Comparison of ENCODE assay signal across 30 cellular contexts in the genomic region with DNA sequence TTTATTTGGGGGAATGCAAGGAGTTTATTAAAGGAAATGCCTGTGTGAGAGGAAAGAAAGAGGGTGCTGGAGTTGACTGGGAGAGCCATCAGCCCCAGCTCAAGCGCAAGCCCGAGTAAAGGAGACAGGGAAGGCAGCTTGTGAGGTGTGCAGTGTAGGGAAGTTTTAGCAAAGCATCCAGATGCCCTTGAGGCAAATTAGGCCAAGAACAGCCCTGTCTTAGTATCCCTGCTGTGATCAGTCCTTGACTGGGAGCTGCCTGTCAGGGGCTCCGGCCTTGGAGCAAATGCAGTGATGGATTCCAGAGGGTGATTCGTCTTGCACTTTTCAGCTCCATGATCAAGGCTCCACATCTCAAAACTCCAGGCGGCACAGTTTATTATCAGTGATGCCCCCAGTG.
"Had no signal": no experiment of that assay in that cellular context is flagged by ENCODE, and none has a peak within 500 bp of the region (broad histone marks: within the 10 kb centered on the region; RNA-seq: fewer than 3 reads in every experiment).

No MANE protein-coding gene starts in this region.

- H3K36me3 Mint-ChIP-seq: activated CD4-positive, alpha-beta memory T cell treated with anti-CD3 and anti-CD28 coated beads for 36 hours; activated CD8-positive, alpha-beta memory T cell treated with anti-CD3 and anti-CD28 coated beads, Interleukin-2, amount 10 ng/mL, durations not matched to agents 7 days and 5 days; activated naive CD4-positive, alpha-beta T cell treated with anti-CD3 and anti-CD28 coated beads, Interleukin-2, amount 50 U/mL, for 24 hours; activated naive CD8-positive, alpha-beta T cell treated with anti-CD3 and anti-CD28 coated beads for 36 hours had no signal

- H3K4me1 Mint-ChIP-seq: activated CD4-positive, alpha-beta T cell treated with anti-CD3 and anti-CD28 coated beads for 36 hours; activated CD4-positive, alpha-beta T cell treated with anti-CD3 and anti-CD28 coated beads, Interleukin-2, amount 10 ng/mL, durations not matched to agents 24 days and 14 days; activated CD8-positive, alpha-beta memory T cell treated with anti-CD3 and anti-CD28 coated beads, Interleukin-2, amount 10 ng/mL, durations not matched to agents 7 days and 5 days; activated naive CD4-positive, alpha-beta T cell treated with anti-CD3 and anti-CD28 coated beads, Interleukin-2, amount 50 U/mL, for 24 hours; activated naive CD8-positive, alpha-beta T cell treated with anti-CD3 and anti-CD28 coated beads for 36 hours; activated naive CD8-positive, alpha-beta T cell treated with anti-CD3 and anti-CD28 coated beads, Interleukin-2, amount 50 U/mL, for 24 hours; T-helper 17 cell had no signal

- H3K4me3 Mint-ChIP-seq: activated CD4-positive, alpha-beta memory T cell treated with anti-CD3 and anti-CD28 coated beads for 36 hours; activated CD4-positive, alpha-beta T cell treated with anti-CD3 and anti-CD28 coated beads for 36 hours; activated CD4-positive, alpha-beta T cell treated with anti-CD3 and anti-CD28 coated beads, Interleukin-2, amount 10 ng/mL, durations not matched to agents 24 days and 14 days; activated CD8-positive, alpha-beta memory T cell treated with anti-CD3 and anti-CD28 coated beads, Interleukin-2, amount 10 ng/mL, durations not matched to agents 7 days and 5 days; activated CD8-positive, alpha-beta T cell treated with anti-CD3 and anti-CD28 coated beads, Interleukin-2, amount 10 ng/mL, durations not matched to agents 7 days and 5 days; activated naive CD4-positive, alpha-beta T cell treated with anti-CD3 and anti-CD28 coated beads for 36 hours; activated naive CD4-positive, alpha-beta T cell treated with anti-CD3 and anti-CD28 coated beads, Interleukin-2, amount 50 U/mL, for 24 hours; activated naive CD8-positive, alpha-beta T cell treated with anti-CD3 and anti-CD28 coated beads for 36 hours; activated naive CD8-positive, alpha-beta T cell treated with anti-CD3 and anti-CD28 coated beads, Interleukin-2, amount 50 U/mL, for 24 hours; activated T-helper 1 cell treated with anti-CD3 and anti-CD28 coated beads, Interleukin-12 subunit alpha, Interleukin-12 subunit beta, Interleukin-2, Interleukin-4 antibody, amounts not matched to agents 30 ng/mL and 10 ng/mL and 1 ng/mL, durations not matched to agents 14 hours and 24 hours and 36 hours; T-helper 17 cell; T-helper 2 cell treated with Interferon-gamma antibody and Interleukin-4, amounts not matched to agents 5 μg/mL and 100 μg/mL, for 36 hours had no signal

- ATAC-seq: activated CD4-positive, alpha-beta T cell treated with anti-CD3 and anti-CD28 coated beads for 36 hours; activated CD8-positive, alpha-beta memory T cell treated with anti-CD3 and anti-CD28 coated beads, Interleukin-2, amount 10 ng/mL, durations not matched to agents 7 days and 5 days; activated CD8-positive, alpha-beta T cell treated with anti-CD3 and anti-CD28 coated beads, Interleukin-2, amount 10 ng/mL, durations not matched to agents 7 days and 5 days; activated naive CD8-positive, alpha-beta T cell treated with anti-CD3 and anti-CD28 coated beads, Interleukin-2, amount 50 U/mL, for 24 hours; body of pancreas; gastroesophageal sphincter; heart left ventricle; T-helper 17 cell had no signal

- H3K9me3 Mint-ChIP-seq: activated naive CD4-positive, alpha-beta T cell treated with anti-CD3 and anti-CD28 coated beads for 36 hours; activated naive CD4-positive, alpha-beta T cell treated with anti-CD3 and anti-CD28 coated beads, Interleukin-2, amount 50 U/mL, for 24 hours; activated naive CD8-positive, alpha-beta T cell treated with anti-CD3 and anti-CD28 coated beads, Interleukin-2, amount 50 U/mL, for 24 hours; activated T-helper 2 cell treated with anti-CD3 and anti-CD28 coated beads, Interferon-gamma antibody, Interleukin-2, Interleukin-4, amounts not matched to agents 10 μg/mL and 5 μg/mL and 100 μg/mL, durations not matched to agents 14 hours and 24 hours and 36 hours had no signal

- H3K27ac Mint-ChIP-seq: activated CD4-positive, alpha-beta memory T cell treated with anti-CD3 and anti-CD28 coated beads for 36 hours; activated CD4-positive, alpha-beta T cell treated with anti-CD3 and anti-CD28 coated beads for 36 hours; activated CD4-positive, alpha-beta T cell treated with anti-CD3 and anti-CD28 coated beads, Interleukin-2, amount 10 ng/mL, durations not matched to agents 24 days and 14 days; activated CD8-positive, alpha-beta memory T cell treated with anti-CD3 and anti-CD28 coated beads, Interleukin-2, amount 10 ng/mL, durations not matched to agents 7 days and 5 days; activated CD8-positive, alpha-beta T cell treated with anti-CD3 and anti-CD28 coated beads, Interleukin-2, amount 10 ng/mL, durations not matched to agents 7 days and 5 days; activated naive CD4-positive, alpha-beta T cell treated with anti-CD3 and anti-CD28 coated beads for 36 hours; activated naive CD4-positive, alpha-beta T cell treated with anti-CD3 and anti-CD28 coated beads, Interleukin-2, amount 50 U/mL, for 24 hours; activated naive CD8-positive, alpha-beta T cell treated with anti-CD3 and anti-CD28 coated beads for 36 hours; activated naive CD8-positive, alpha-beta T cell treated with anti-CD3 and anti-CD28 coated beads, Interleukin-2, amount 50 U/mL, for 24 hours; activated T-helper 1 cell treated with anti-CD3 and anti-CD28 coated beads, Interleukin-12 subunit alpha, Interleukin-12 subunit beta, Interleukin-2, Interleukin-4 antibody, amounts not matched to agents 30 ng/mL and 10 ng/mL and 1 ng/mL, durations not matched to agents 14 hours and 24 hours and 36 hours; activated T-helper 2 cell treated with anti-CD3 and anti-CD28 coated beads, Interferon-gamma antibody, Interleukin-2, Interleukin-4, amounts not matched to agents 10 μg/mL and 5 μg/mL and 100 μg/mL, durations not matched to agents 14 hours and 24 hours and 36 hours; T-helper 17 cell; T-helper 2 cell treated with Interferon-gamma antibody and Interleukin-4, amounts not matched to agents 5 μg/mL and 100 μg/mL, for 36 hours had no signal

- H3K27me3 Mint-ChIP-seq: activated CD4-positive, alpha-beta memory T cell treated with anti-CD3 and anti-CD28 coated beads for 36 hours; activated CD4-positive, alpha-beta T cell treated with anti-CD3 and anti-CD28 coated beads for 36 hours; activated CD4-positive, alpha-beta T cell treated with anti-CD3 and anti-CD28 coated beads, Interleukin-2, amount 10 ng/mL, durations not matched to agents 24 days and 14 days; activated CD8-positive, alpha-beta memory T cell treated with anti-CD3 and anti-CD28 coated beads, Interleukin-2, amount 10 ng/mL, durations not matched to agents 7 days and 5 days; activated naive CD4-positive, alpha-beta T cell treated with anti-CD3 and anti-CD28 coated beads, Interleukin-2, amount 50 U/mL, for 24 hours; activated naive CD8-positive, alpha-beta T cell treated with anti-CD3 and anti-CD28 coated beads for 36 hours; activated naive CD8-positive, alpha-beta T cell treated with anti-CD3 and anti-CD28 coated beads, Interleukin-2, amount 50 U/mL, for 24 hours; T-helper 17 cell had no signal

- DNase-seq: activated CD4-positive, alpha-beta memory T cell treated with anti-CD3 and anti-CD28 coated beads for 36 hours; activated CD4-positive, alpha-beta T cell treated with anti-CD3 and anti-CD28 coated beads for 36 hours; activated CD4-positive, alpha-beta T cell treated with anti-CD3 and anti-CD28 coated beads, Interleukin-2, amount 10 ng/mL, durations not matched to agents 24 days and 14 days; activated CD4-positive, CD25-positive, alpha-beta regulatory T cell; activated CD4-positive, CD25-positive, alpha-beta regulatory T cell treated with anti-CD3 and anti-CD28 coated beads, Interleukin-2, amount 50 U/mL, for 72 hours; activated CD8-positive, alpha-beta memory T cell treated with anti-CD3 and anti-CD28 coated beads, Interleukin-2, amount 10 ng/mL, durations not matched to agents 7 days and 5 days; activated CD8-positive, alpha-beta memory T cell treated with anti-CD3 and anti-CD28 coated beads, Interleukin-2, amount 50 U/mL, for 4 hours; activated CD8-positive, alpha-beta T cell treated with anti-CD3 and anti-CD28 coated beads, Interleukin-2, amount 10 ng/mL, durations not matched to agents 7 days and 5 days; activated effector memory CD4-positive, alpha-beta T cell treated with anti-CD3 and anti-CD28 coated beads, Interleukin-2, amount 50 U/mL, for 16 hours; activated naive CD4-positive, alpha-beta T cell treated with anti-CD3 and anti-CD28 coated beads for 36 hours; activated naive CD8-positive, alpha-beta T cell treated with anti-CD3 and anti-CD28 coated beads for 36 hours; activated naive CD8-positive, alpha-beta T cell treated with anti-CD3 and anti-CD28 coated beads, Interleukin-2, amount 50 U/mL, for 24 hours; activated T-cell treated with anti-CD3 and anti-CD28 coated beads, Interleukin-2, amount 50 U/mL, for 1 hour; activated T-cell treated with anti-CD3 and anti-CD28 coated beads, Interleukin-2, amount 50 U/mL, for 48 hours; adrenal gland; aorta; body of pancreas; central memory CD4-positive, alpha-beta T cell; colonic mucosa; effector CD8-positive, alpha-beta T cell; erythroblast; foreskin melanocyte; heart left ventricle; T-helper 1 cell; T-helper 17 cell had no signal
